ENCODE assay signal across 10 cellular contexts in genomic region chr12:46160081-46160980, GRCh38.
DNase-seq lines count a peak whose midpoint lies in the region; TF ChIP-seq lines count a peak whose summit lies in the region.
"Had no signal": no experiment of that assay in that cellular context is flagged by ENCODE, and none has a peak within 500 bp of the region (broad histone marks: within the 10 kb centered on the region; RNA-seq: fewer than 3 reads in every experiment).

No MANE protein-coding gene starts in this region.

- H3K27me3 ChIP-seq in sigmoid colon (no peaks in the 10 kb centered on the region), Peyer's patch (no peaks in the 10 kb centered on the region)
- H3K27me3 ChIP-seq in effector memory CD4-positive, alpha-beta T cell (replicated peaks; ENCODE audit: control insufficient read depth, insufficient read depth, low read length, poor library complexity, severe bottlenecking), result no peaks in the 10 kb centered on the region

- H3K9me3 ChIP-seq in sigmoid colon (no peaks in the 10 kb centered on the region), Peyer's patch (no peaks in the 10 kb centered on the region)
- no peaks in the 10 kb centered on the region for H3K9me3 ChIP-seq in effector memory CD4-positive, alpha-beta T cell (ENCODE audit: control insufficient read depth, low read length)

- H3K27ac ChIP-seq in sigmoid colon (peak overlapping the region; percentile 69 to 84 (median 77)), Peyer's patch (peak overlapping the region in 2 of 4 donors; percentile 5 to 27)
- H3K27ac ChIP-seq in effector memory CD4-positive, alpha-beta T cell (ENCODE audit: insufficient read depth, low read length, poor library complexity, severe bottlenecking), result no peak overlapping the region

- WGBS in sigmoid colon, 2 donors, result 40 to 65% methylated on average over 10 of the region's 10 CpGs

- no peak for TF ChIP-seq POLR2A in sigmoid colon (IDR thresholded peaks at IDR 0.05)
- TF ChIP-seq POLR2A in Peyer's patch (IDR thresholded peaks at IDR 0.05), result no peak

- TF ChIP-seq CTCF in fibroblast of pulmonary artery (IDR thresholded peaks at IDR 0.05; ENCODE audit: low read length, missing control alignments) (no peak), sigmoid colon (IDR thresholded peaks at IDR 0.05) (no peak), Peyer's patch (IDR thresholded peaks at IDR 0.05) (no peak)

- H3K4me1 ChIP-seq in sigmoid colon, result peaks cover 0 to 51% (median 47%) of the 10 kb centered on the region in 4 donors
- H3K4me1 ChIP-seq in effector memory CD4-positive, alpha-beta T cell (ENCODE audit: control insufficient read depth, insufficient read depth, low read length, poor library complexity, severe bottlenecking), result no peaks in the 10 kb centered on the region
- H3K4me1 ChIP-seq in Peyer's patch, result peaks cover 0 to 13% (median 0%) of the 10 kb centered on the region in 4 donors

- H3K4me3 ChIP-seq in fibroblast of pulmonary artery (replicated peaks; ENCODE audit: low read depth, low read length) (no peak overlapping the region), sigmoid colon (peak overlapping the region in 1 of 4 donors; percentile 2), Peyer's patch (no peak overlapping the region)
- H3K4me3 ChIP-seq in effector memory CD4-positive, alpha-beta T cell (ENCODE audit: insufficient read depth, low read depth, low read length, poor library complexity, severe bottlenecking), result no peak overlapping the region

- TF ChIP-seq EP300 in sigmoid colon (IDR thresholded peaks at IDR 0.05), result peak in 3 of 4 donors; percentile 11 to 49 (median 33)

- intact Hi-C loops in sigmoid colon (cut with DNase I), result loop anchor here (5.0 kb wide), 1 partner anchor 47 kb away; no protein-coding TSS in a partner anchor

- DNase-seq in GOT3 (lab: John Stamatoyannopoulos, UW) (peak; percentile 4), NCI-H82 treated with DMSO at 0.1 percent for 48 hours (lab: John Stamatoyannopoulos, UW; ENCODE audit: unreplicated experiment) (peak; percentile 10), fibroblast of pulmonary artery (ENCODE audit: low read depth) (peak; percentile 75), sigmoid colon (peak; percentile 70), HK-2 (ENCODE audit: unreplicated experiment) (no peak), Peyer's patch (no peak)
- no peak for DNase-seq in effector memory CD4-positive, alpha-beta T cell
- DNase-seq in activated CD4-positive, alpha-beta T cell treated with anti-CD3 and anti-CD28 coated beads, Interleukin-2, amount 50 U/mL, for 48 hours, result no peak
- DNase-seq: activated naive CD4-positive, alpha-beta T cell treated with Interleukin-2 at 50 U/mL for 16 hours; nephron progenitor cell had no signal

- H3K36me3 ChIP-seq in sigmoid colon (no peaks in the 10 kb centered on the region), Peyer's patch (no peaks in the 10 kb centered on the region)
- no peaks in the 10 kb centered on the region for H3K36me3 ChIP-seq in effector memory CD4-positive, alpha-beta T cell (ENCODE audit: control insufficient read depth, insufficient read depth, low read length)

Comparison
In these comparisons a context has a peak if more than half of its experiments do, and no peak if none do; other contexts are left out.
1. DNase-seq: peak in GOT3 (single experiment), NCI-H82 treated with DMSO at 0.1 percent for 48 hours (single experiment), fibroblast of pulmonary artery (single experiment) and sigmoid colon (single experiment); none in effector memory CD4-positive, alpha-beta T cell (0 of 3), HK-2 (single experiment), activated CD4-positive, alpha-beta T cell treated with anti-CD3 and anti-CD28 coated beads, Interleukin-2, amount 50 U/mL, for 48 hours (0 of 2) and Peyer's patch (0 of 3).